In genomic region chr12:124018526-124018925, GRCh38 we compare ENCODE assay signal across 14 cellular contexts.
"Had no signal": no experiment of that assay in that cellular context is flagged by ENCODE, and none has a peak within 500 bp of the region (broad histone marks: within the 10 kb centered on the region; RNA-seq: fewer than 3 reads in every experiment).

No MANE protein-coding gene starts in this region.

- ATAC-seq: activated T-cell treated with anti-CD3 and anti-CD28 coated beads, Interleukin-2, amount 50 U/mL, for 72 hours; effector memory CD8-positive, alpha-beta T cell; mucosa of descending colon; naive thymus-derived CD4-positive, alpha-beta T cell had no signal

- H3K9me3 ChIP-seq: mucosa of descending colon, suprapubic skin had no signal

- H3K4me3 ChIP-seq: mucosa of descending colon, suprapubic skin had no signal

- H3K27ac ChIP-seq: parathyroid adenoma, suprapubic skin had no signal

- H3K27me3 ChIP-seq: suprapubic skin had no signal

- DNase-seq: activated CD4-positive, alpha-beta T cell treated with anti-CD3 and anti-CD28 coated beads, Interleukin-2, amount 10 ng/mL, durations not matched to agents 24 days and 14 days; activated CD4-positive, CD25-positive, alpha-beta regulatory T cell; activated CD8-positive, alpha-beta memory T cell treated with anti-CD3 and anti-CD28 coated beads, Interleukin-2, amount 50 U/mL, for 48 hours; activated naive CD8-positive, alpha-beta T cell treated with anti-CD3 and anti-CD28 coated beads for 36 hours; activated T-cell treated with anti-CD3 and anti-CD28 coated beads, Interleukin-2, amount 50 U/mL, for 72 hours; dermis blood vessel endothelial cell; effector memory CD8-positive, alpha-beta T cell; mucosa of descending colon; naive thymus-derived CD4-positive, alpha-beta T cell; stimulated activated CD4-positive, alpha-beta T cell treated with anti-CD3 and anti-CD28 coated beads, Interleukin-4, amount 100 ng/mL, for 24 hours; stimulated activated naive CD4-positive, alpha-beta T cell; trophoblast cell had no signal
